8 cellular contexts compared by ENCODE assay signal in the genomic region with DNA sequence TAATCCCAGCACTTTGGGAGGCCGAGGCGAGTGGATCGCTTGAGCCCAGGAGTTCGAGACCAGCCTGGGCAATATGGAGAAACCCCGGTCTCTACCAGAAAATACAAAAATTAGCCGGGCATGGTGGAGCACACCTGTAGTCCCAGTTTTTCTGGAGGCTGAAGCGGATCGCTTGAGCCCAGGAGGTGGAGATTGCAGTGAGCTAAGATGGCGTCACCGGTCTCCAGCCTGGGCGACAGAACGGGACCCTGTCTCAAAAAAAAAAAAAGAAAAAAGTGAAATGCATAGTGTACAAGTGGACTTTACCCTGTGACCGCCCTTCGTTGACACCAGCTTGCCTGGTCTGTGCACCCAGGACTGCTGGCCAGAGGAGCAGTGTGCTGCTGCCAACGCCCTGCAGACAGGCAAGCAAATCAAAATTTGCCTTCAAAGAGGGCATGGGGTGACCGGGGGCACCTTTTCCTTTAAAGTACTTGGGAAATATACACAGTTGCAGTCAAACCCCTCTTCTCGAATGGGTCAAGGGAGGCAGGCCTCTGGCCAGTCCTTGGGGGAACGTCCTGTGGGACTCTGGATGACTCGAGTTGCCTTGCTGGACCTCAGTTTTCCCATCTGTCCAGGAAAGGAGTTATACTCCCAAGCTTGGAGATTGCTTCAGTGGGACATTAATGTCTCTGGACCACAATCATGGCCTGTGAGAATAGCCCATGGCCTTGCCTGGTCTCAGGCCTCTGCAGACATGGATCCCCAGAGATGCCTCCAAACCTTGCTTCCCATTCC. TPM values are rescaled to one million over a fixed set of nuclear protein-coding genes. Genes with fewer than 3 reads are reported as not detected.
DNase-seq lines count a peak whose midpoint lies in the region; ATAC-seq and TF ChIP-seq lines count a peak whose summit lies in the region.

No MANE protein-coding gene starts in this region.

- TF ChIP-seq CTCF in liver (IDR thresholded peaks at IDR 0.05; ENCODE audit: low read depth, low read length, missing input control) (no peak), tibial nerve (IDR thresholded peaks at IDR 0.05) (no peak)

- CTCF ChIA-PET in activated naive CD4-positive, alpha-beta T cell treated with anti-CD3 and anti-CD28 coated beads for 36 hours (lab: Charles Lee): interaction anchor here (1.1 to 4.0 kb wide), 10 partner anchors 8 to 300 kb away, joined by 3 to 48 read pairs (median 6); a partner anchor contains a TSS

- H3K27me3 Mint-ChIP-seq in activated naive CD4-positive, alpha-beta T cell treated with anti-CD3 and anti-CD28 coated beads for 36 hours (ENCODE audit: low read depth): peaks cover 2% of the 10 kb centered on the region
- H3K27me3 Mint-ChIP-seq in activated naive CD8-positive, alpha-beta T cell treated with anti-CD3 and anti-CD28 coated beads, Interleukin-2, amount 50 U/mL, for 24 hours: peaks cover 2% of the 10 kb centered on the region

- ATAC-seq in activated naive CD4-positive, alpha-beta T cell treated with anti-CD3 and anti-CD28 coated beads, Interleukin-2, amount 50 U/mL, for 72 hours: no peak
- ATAC-seq in activated naive CD8-positive, alpha-beta T cell treated with anti-CD3 and anti-CD28 coated beads, Interleukin-2, amount 50 U/mL, for 24 hours: no peak
- no peak for ATAC-seq in GM21360 (IDR thresholded peaks at IDR 0.05; ENCODE audit: unreplicated experiment)
- no peak for ATAC-seq in GM21423 (IDR thresholded peaks at IDR 0.05; ENCODE audit: unreplicated experiment)

- intact Hi-C loops in activated naive CD4-positive, alpha-beta T cell treated with anti-CD3 and anti-CD28 coated beads for 36 hours (cut with micrococcal nuclease): loop anchor here (2.0 to 5.0 kb wide), 3 partner anchors 150 to 375 kb away; a partner anchor contains a TSS

- H3K4me1 ChIP-seq in liver (ENCODE audit: control insufficient read depth in 4 of 4, insufficient read depth in 4 of 4, low read length in 3 of 4) (peaks cover 12 to 49% (median 32%) of the 10 kb centered on the region in 4 donors), tibial nerve (peaks cover 0 to 21% (median 4%) of the 10 kb centered on the region in 4 donors)

- H3K4me3 Mint-ChIP-seq in activated naive CD4-positive, alpha-beta T cell treated with anti-CD3 and anti-CD28 coated beads for 36 hours: peak overlapping the region; percentile 72
- peak overlapping the region; percentile 73 for H3K4me3 Mint-ChIP-seq in activated naive CD8-positive, alpha-beta T cell treated with anti-CD3 and anti-CD28 coated beads, Interleukin-2, amount 50 U/mL, for 24 hours

- 33% methylated on average over 19 of the region's 19 CpGs for WGBS in liver
- 81 to 82% methylated on average over 19 of the region's 19 CpGs for WGBS in tibial nerve, 2 donors

- no peaks in the 10 kb centered on the region for H3K9me3 ChIP-seq in liver (ENCODE audit: control insufficient read depth in 4 of 4, low read length in 3 of 4)
- no peaks in the 10 kb centered on the region for H3K9me3 ChIP-seq in tibial nerve

- no peak overlapping the region for H3K27ac Mint-ChIP-seq in activated naive CD4-positive, alpha-beta T cell treated with anti-CD3 and anti-CD28 coated beads for 36 hours
- no peak overlapping the region for H3K27ac Mint-ChIP-seq in activated naive CD4-positive, alpha-beta T cell treated with anti-CD3 and anti-CD28 coated beads, Interleukin-2, amount 50 U/mL, for 72 hours
- no peak overlapping the region for H3K27ac Mint-ChIP-seq in activated naive CD8-positive, alpha-beta T cell treated with anti-CD3 and anti-CD28 coated beads, Interleukin-2, amount 50 U/mL, for 24 hours

- H3K4me1 Mint-ChIP-seq in activated naive CD4-positive, alpha-beta T cell treated with anti-CD3 and anti-CD28 coated beads for 36 hours (ENCODE audit: low read depth): peaks cover 4% of the 10 kb centered on the region
- H3K4me1 Mint-ChIP-seq in activated naive CD8-positive, alpha-beta T cell treated with anti-CD3 and anti-CD28 coated beads, Interleukin-2, amount 50 U/mL, for 24 hours: peaks cover 5% of the 10 kb centered on the region

- H3K27ac ChIP-seq in liver (ENCODE audit: low read depth in 1 of 2, low read length in 2 of 2) (peak overlapping the region; percentile 91 to 92), tibial nerve (no peak overlapping the region)

- TF ChIP-seq EP300 in tibial nerve (IDR thresholded peaks at IDR 0.05): no peak

- H3K4me3 ChIP-seq in liver (ENCODE audit: low read depth in 1 of 3, low read length in 3 of 3): peak overlapping the region; percentile 92 to 96 (median 95)
- peak overlapping the region; percentile 47 to 75 (median 66) for H3K4me3 ChIP-seq in tibial nerve

- H3K9me3 Mint-ChIP-seq in activated naive CD4-positive, alpha-beta T cell treated with anti-CD3 and anti-CD28 coated beads for 36 hours: no peaks in the 10 kb centered on the region
- H3K9me3 Mint-ChIP-seq in activated naive CD4-positive, alpha-beta T cell treated with anti-CD3 and anti-CD28 coated beads, Interleukin-2, amount 50 U/mL, for 72 hours: no peaks in the 10 kb centered on the region
- H3K9me3 Mint-ChIP-seq in activated naive CD8-positive, alpha-beta T cell treated with anti-CD3 and anti-CD28 coated beads, Interleukin-2, amount 50 U/mL, for 24 hours: no peaks in the 10 kb centered on the region

- H3K9ac ChIP-seq in liver (ENCODE audit: low read depth in 1 of 2, low read length in 2 of 2): peak overlapping the region; percentile 56 to 90

- H3K36me3 Mint-ChIP-seq in activated naive CD4-positive, alpha-beta T cell treated with anti-CD3 and anti-CD28 coated beads for 36 hours (ENCODE audit: low read depth): peaks cover 5% of the 10 kb centered on the region
- H3K36me3 Mint-ChIP-seq in activated naive CD4-positive, alpha-beta T cell treated with anti-CD3 and anti-CD28 coated beads, Interleukin-2, amount 50 U/mL, for 72 hours: peaks cover 0 to 12% of the 10 kb centered on the region in 2 donors
- peaks cover 13% of the 10 kb centered on the region for H3K36me3 Mint-ChIP-seq in activated naive CD8-positive, alpha-beta T cell treated with anti-CD3 and anti-CD28 coated beads, Interleukin-2, amount 50 U/mL, for 24 hours (ENCODE audit: low read depth)

- no peak for DNase-seq in activated naive CD4-positive, alpha-beta T cell treated with anti-CD3 and anti-CD28 coated beads for 36 hours
- no peak for DNase-seq in activated naive CD4-positive, alpha-beta T cell treated with anti-CD3 and anti-CD28 coated beads, Interleukin-2, amount 50 U/mL, for 72 hours (ENCODE audit: low spot score in 2 of 2)
- no peak for DNase-seq in activated naive CD8-positive, alpha-beta T cell treated with anti-CD3 and anti-CD28 coated beads, Interleukin-2, amount 50 U/mL, for 24 hours
- no peak for DNase-seq in tibial nerve (ENCODE audit: low spot score in 2 of 2)
- DNase-seq in iPS-NIHi11 (ENCODE audit: low spot score): no peak

- peak; percentile 14 to 36 for TF ChIP-seq RAD21 in liver (IDR thresholded peaks at IDR 0.05)

- H3K36me3 ChIP-seq in liver (ENCODE audit: control insufficient read depth in 4 of 4, insufficient read depth in 3 of 4, low read depth in 1 of 4, low read length in 3 of 4) (peaks cover 0 to 10% (median 4%) of the 10 kb centered on the region in 4 donors), tibial nerve (peaks cover 0 to 6% (median 0%) of the 10 kb centered on the region in 3 donors)

- no peak for TF ChIP-seq POLR2A in tibial nerve (IDR thresholded peaks at IDR 0.05)

- H3K27me3 ChIP-seq in liver (ENCODE audit: control insufficient read depth in 4 of 4, insufficient read depth in 4 of 4, low read length in 3 of 4): no peaks in the 10 kb centered on the region
- no peaks in the 10 kb centered on the region for H3K27me3 ChIP-seq in tibial nerve

TF ChIP-seq in liver, 16 proteins besides CTCF, POLR2A, EP300 and RAD21 (continues in another document):
- no peak for TF ChIP-seq EGR1 (IDR thresholded peaks at IDR 0.05; ENCODE audit: low read depth in 2 of 2)
- peak; percentile 29 to 51 for TF ChIP-seq JUND (IDR thresholded peaks at IDR 0.05)
- peak; percentile 64 for TF ChIP-seq SP1 (IDR thresholded peaks at IDR 0.05)
- peak; percentile 93 for TF ChIP-seq YY1 (IDR thresholded peaks at IDR 0.05)
- TF ChIP-seq, protein P1, sequence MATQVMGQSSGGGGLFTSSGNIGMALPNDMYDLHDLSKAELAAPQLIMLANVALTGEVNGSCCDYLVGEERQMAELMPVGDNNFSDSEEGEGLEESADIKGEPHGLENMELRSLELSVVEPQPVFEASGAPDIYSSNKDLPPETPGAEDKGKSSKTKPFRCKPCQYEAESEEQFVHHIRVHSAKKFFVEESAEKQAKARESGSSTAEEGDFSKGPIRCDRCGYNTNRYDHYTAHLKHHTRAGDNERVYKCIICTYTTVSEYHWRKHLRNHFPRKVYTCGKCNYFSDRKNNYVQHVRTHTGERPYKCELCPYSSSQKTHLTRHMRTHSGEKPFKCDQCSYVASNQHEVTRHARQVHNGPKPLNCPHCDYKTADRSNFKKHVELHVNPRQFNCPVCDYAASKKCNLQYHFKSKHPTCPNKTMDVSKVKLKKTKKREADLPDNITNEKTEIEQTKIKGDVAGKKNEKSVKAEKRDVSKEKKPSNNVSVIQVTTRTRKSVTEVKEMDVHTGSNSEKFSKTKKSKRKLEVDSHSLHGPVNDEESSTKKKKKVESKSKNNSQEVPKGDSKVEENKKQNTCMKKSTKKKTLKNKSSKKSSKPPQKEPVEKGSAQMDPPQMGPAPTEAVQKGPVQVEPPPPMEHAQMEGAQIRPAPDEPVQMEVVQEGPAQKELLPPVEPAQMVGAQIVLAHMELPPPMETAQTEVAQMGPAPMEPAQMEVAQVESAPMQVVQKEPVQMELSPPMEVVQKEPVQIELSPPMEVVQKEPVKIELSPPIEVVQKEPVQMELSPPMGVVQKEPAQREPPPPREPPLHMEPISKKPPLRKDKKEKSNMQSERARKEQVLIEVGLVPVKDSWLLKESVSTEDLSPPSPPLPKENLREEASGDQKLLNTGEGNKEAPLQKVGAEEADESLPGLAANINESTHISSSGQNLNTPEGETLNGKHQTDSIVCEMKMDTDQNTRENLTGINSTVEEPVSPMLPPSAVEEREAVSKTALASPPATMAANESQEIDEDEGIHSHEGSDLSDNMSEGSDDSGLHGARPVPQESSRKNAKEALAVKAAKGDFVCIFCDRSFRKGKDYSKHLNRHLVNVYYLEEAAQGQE (IDR thresholded peaks at IDR 0.05): peak; percentile 85
- TF ChIP-seq GABPA (IDR thresholded peaks at IDR 0.05 in 1 of 2, conservative IDR thresholded peaks at IDR 0.05 in 1 of 2): no peak

RNA-seq across cellular contexts. Expression of a gene that starts 1.0 kb away (rescaled TPM):
- total RNA-seq in activated naive CD4-positive, alpha-beta T cell treated with anti-CD3 and anti-CD28 coated beads for 36 hours: 1 to 10 TPM; 2.5 to 2.8 TPM
- total RNA-seq in activated naive CD4-positive, alpha-beta T cell treated with anti-CD3 and anti-CD28 coated beads, Interleukin-2, amount 50 U/mL, for 72 hours: 1 to 10 TPM; 2.3 to 9.8 TPM
- total RNA-seq in liver: 10 to 100 TPM; 14.2 to 51.5 TPM
- polyA plus RNA-seq in liver: 10 to 100 TPM; 14.6 to 21.4 TPM
- 1 to 10 TPM; 3.1 to 6.6 (median 4.1) TPM for total RNA-seq in tibial nerve

Comparison
In these comparisons a context has a peak if more than half of its experiments do, and no peak if none do; other contexts are left out.
1. H3K27ac ChIP-seq: peak in liver (2 of 2); none in tibial nerve (0 of 4).